ENCODE assay signal across 6 cellular contexts in genomic region chr7:102115181-102115580, GRCh38.
"Had no signal": no experiment of that assay in that cellular context is flagged by ENCODE, and none has a peak within 500 bp of the region (broad histone marks: within the 10 kb centered on the region; RNA-seq: fewer than 3 reads in every experiment).

No MANE protein-coding gene starts in this region.

- H3K9ac ChIP-seq: GM23248 had no signal

- H2AFZ ChIP-seq: GM23248 had no signal

- FAIRE-seq: K562 had no signal

- H3K27ac ChIP-seq: GM23248 had no signal

- DNase-seq: GM23248, GOT3, H7, IMR-90 had no signal

- H3K4me3 ChIP-seq: GM23248, HAP-1, K562 had no signal

- H3K9me3 ChIP-seq: HAP-1 had no signal
